ENCODE assay signal across 22 cellular contexts in the genomic region with DNA sequence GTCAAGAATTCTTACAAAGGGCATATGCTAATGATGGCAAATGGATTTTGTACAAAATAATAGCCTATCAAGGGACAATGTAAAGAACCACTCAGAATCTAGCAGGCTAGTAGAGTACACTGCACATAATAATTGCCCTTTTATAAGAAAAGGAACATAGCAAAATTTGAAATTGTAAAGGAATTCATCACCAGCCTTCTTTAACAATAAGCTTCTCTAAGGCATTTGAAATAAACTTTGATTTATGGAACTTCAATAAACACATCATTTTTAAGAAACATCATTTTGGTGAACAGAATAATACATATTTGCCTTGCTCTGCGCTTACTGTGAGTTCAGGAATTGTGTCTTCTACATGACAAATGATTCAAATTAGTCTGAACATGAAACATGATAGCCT.
"Had no signal": no experiment of that assay in that cellular context is flagged by ENCODE, and none has a peak within 500 bp of the region (broad histone marks: within the 10 kb centered on the region; RNA-seq: fewer than 3 reads in every experiment).

No MANE protein-coding gene starts in this region.

- DNase-seq: cortex of kidney; effector CD8-positive, alpha-beta T cell; effector memory CD8-positive, alpha-beta T cell; endodermal cell; erythroblast; esophagus squamous epithelium; foreskin melanocyte; gastrocnemius medialis; glutamatergic neuron; head of caudate nucleus; heart right ventricle; hippocampal formation; left cardiac atrium; left lung; left ventricle myocardium superior; lower lobe of right lung; mesenchymal stem cell; mucosa of descending colon; naive B cell; naive thymus-derived CD8-positive, alpha-beta T cell had no signal

- H3K27ac ChIP-seq: epithelial cell of prostate, esophagus squamous epithelium, gastrocnemius medialis, heart right ventricle, left lung, lower lobe of right lung had no signal

- H3K36me3 ChIP-seq: esophagus squamous epithelium, gastrocnemius medialis, heart right ventricle, left lung, lower lobe of right lung had no signal

- H3K9me3 ChIP-seq: esophagus squamous epithelium, gastrocnemius medialis, heart right ventricle, left lung, lower lobe of right lung, mucosa of descending colon had no signal

- ATAC-seq: effector memory CD8-positive, alpha-beta T cell; esophagus mucosa; gastrocnemius medialis; heart right ventricle; left cardiac atrium; left lung; left ventricle myocardium superior; lower lobe of right lung; mucosa of descending colon; naive thymus-derived CD8-positive, alpha-beta T cell had no signal

- H3K4me1 ChIP-seq: gastrocnemius medialis, heart right ventricle, left lung, lower lobe of right lung had no signal

- H3K4me3 ChIP-seq: esophagus squamous epithelium, gastrocnemius medialis, heart right ventricle, left lung, lower lobe of right lung, mucosa of descending colon had no signal

- H3K27me3 ChIP-seq: esophagus squamous epithelium, gastrocnemius medialis, heart right ventricle, left lung had no signal
